ENCODE assay signal across 10 cellular contexts in genomic region chr17:49647256-49647585, GRCh38. TPM values are rescaled to one million over a fixed set of nuclear protein-coding genes. Genes with fewer than 3 reads are reported as not detected.
DNase-seq lines count a peak whose midpoint lies in the region; ATAC-seq and TF ChIP-seq lines count a peak whose summit lies in the region.
"Had no signal": no experiment of that assay in that cellular context is flagged by ENCODE, and none has a peak within 500 bp of the region (broad histone marks: within the 10 kb centered on the region; RNA-seq: fewer than 3 reads in every experiment).

No MANE protein-coding gene starts in this region.

- H3K27me3 ChIP-seq in SJSA1 (replicated peaks) (no peaks in the 10 kb centered on the region), gastroesophageal sphincter (no peaks in the 10 kb centered on the region)
- H3K27me3 ChIP-seq: dorsolateral prefrontal cortex, Peyer's patch had no signal

- H3K27ac ChIP-seq in SJSA1 (peak overlapping the region; percentile 81), gastroesophageal sphincter (peak overlapping the region; percentile 84 to 100 (median 90))

- no peak for TF ChIP-seq EP300 in gastroesophageal sphincter (IDR thresholded peaks at IDR 0.05)

- ATAC-seq in gastroesophageal sphincter, result peak; percentile 31
- ATAC-seq in stimulated activated effector memory CD8-positive, alpha-beta T cell treated with anti-CD3 and anti-CD28 coated beads, Interleukin-12 subunit alpha, Interleukin-12 subunit beta, amount 100 ng/mL, for 72 hours, result peak; percentile 34
- ATAC-seq in GM19395 (IDR thresholded peaks at IDR 0.05; ENCODE audit: unreplicated experiment), result no peak
- ATAC-seq in HG03097 (IDR thresholded peaks at IDR 0.05; ENCODE audit: low FRiP score, unreplicated experiment), result no peak

- H3K4me3 Mint-ChIP-seq in stimulated activated effector memory CD8-positive, alpha-beta T cell treated with anti-CD3 and anti-CD28 coated beads, Interleukin-12 subunit alpha, Interleukin-12 subunit beta, amount 100 ng/mL, for 72 hours, result peak overlapping the region; percentile 43

- H3K4me1 ChIP-seq in SJSA1 (replicated peaks) (peaks cover 49% of the 10 kb centered on the region), gastroesophageal sphincter (peaks cover 5 to 94% (median 6%) of the 10 kb centered on the region in 3 donors)

- TF ChIP-seq CTCF in gastroesophageal sphincter (IDR thresholded peaks at IDR 0.05), result no peak

- H3K9me3 ChIP-seq in SJSA1 (replicated peaks) (no peaks in the 10 kb centered on the region), gastroesophageal sphincter (no peaks in the 10 kb centered on the region)
- H3K9me3 ChIP-seq: Peyer's patch had no signal

- H3K4me3 ChIP-seq in SJSA1 (peak overlapping the region; percentile 23), gastroesophageal sphincter (peak overlapping the region in 1 of 2 donors; percentile 47)
- H3K4me3 ChIP-seq: dorsolateral prefrontal cortex, Peyer's patch had no signal

- no peak for TF ChIP-seq POLR2A in gastroesophageal sphincter (IDR thresholded peaks at IDR 0.05)

- peaks cover 46% of the 10 kb centered on the region for H3K4me1 Mint-ChIP-seq in stimulated activated effector memory CD8-positive, alpha-beta T cell treated with anti-CD3 and anti-CD28 coated beads, Interleukin-12 subunit alpha, Interleukin-12 subunit beta, amount 100 ng/mL, for 72 hours

- H3K36me3 ChIP-seq in SJSA1, result peaks cover 4% of the 10 kb centered on the region; the same call in 1 of the 2 replicates
- H3K36me3 ChIP-seq in gastroesophageal sphincter, result no peaks in the 10 kb centered on the region
- H3K36me3 ChIP-seq: Peyer's patch had no signal

- CTCF ChIA-PET in HEK293T (lab: Yijun Ruan, JAX), result interaction anchor here (0.6 to 2.1 kb wide), 2 partner anchors 9 to 287 kb away, joined by 3 to 8 read pairs; no protein-coding TSS in a partner anchor

- DNase-seq in HEK293T (ENCODE audit: extremely low spot score), result no peak
- no peak for DNase-seq in SJSA1 (ENCODE audit: low read depth in 1 of 2, low spot score in 2 of 2)
- no peak for DNase-seq in stimulated activated effector memory CD8-positive, alpha-beta T cell treated with anti-CD3 and anti-CD28 coated beads, Interleukin-12 subunit alpha, Interleukin-12 subunit beta, amount 100 ng/mL, for 72 hours (ENCODE audit: low spot score in 2 of 2)
- no peak for DNase-seq in NCI-H2081 treated with DMSO at 0.1 percent for 48 hours (lab: John Stamatoyannopoulos, UW)
- DNase-seq: dorsolateral prefrontal cortex, midbrain, Peyer's patch had no signal

- H3K9me3 Mint-ChIP-seq in stimulated activated effector memory CD8-positive, alpha-beta T cell treated with anti-CD3 and anti-CD28 coated beads, Interleukin-12 subunit alpha, Interleukin-12 subunit beta, amount 100 ng/mL, for 72 hours, result no peaks in the 10 kb centered on the region

- peak overlapping the region; percentile 26 for H3K27ac Mint-ChIP-seq in stimulated activated effector memory CD8-positive, alpha-beta T cell treated with anti-CD3 and anti-CD28 coated beads, Interleukin-12 subunit alpha, Interleukin-12 subunit beta, amount 100 ng/mL, for 72 hours

- H3K36me3 Mint-ChIP-seq in stimulated activated effector memory CD8-positive, alpha-beta T cell treated with anti-CD3 and anti-CD28 coated beads, Interleukin-12 subunit alpha, Interleukin-12 subunit beta, amount 100 ng/mL, for 72 hours, result peaks cover 13% of the 10 kb centered on the region

- POLR2A ChIA-PET in HEK293T (lab: Yijun Ruan, JAX), result interaction anchor here (2.4 kb wide), 1 partner anchor 30 kb away, joined by 15 read pairs; the partner anchor contains the start of gene SPOP

- 52 to 71% methylated on average over 8 of the region's 8 CpGs for WGBS in gastroesophageal sphincter (ENCODE audit: low coverage in 1 of 2), 2 donors

TF ChIP-seq in HEK293T, 16 proteins besides CTCF, POLR2A, EP300 and RAD21:
- TF ChIP-seq L3MBTL2 (conservative IDR thresholded peaks at IDR 0.05) (no peak), PKNOX1 (IDR thresholded peaks at IDR 0.05) (no peak), ZNF384 (IDR thresholded peaks at IDR 0.05) (peak; percentile 61; the same call in 1 of the 2 replicates)
TF ChIP-seq in HEK293T: peak in this region for 1.

RNA-seq across cellular contexts. Expression of gene SPOP, which starts 30.7 kb away (rescaled TPM):
- total RNA-seq in SJSA1 (2014; rRNA removed; shearing (Covaris generic)), result 61.0 and 73.0 TPM in 2 replicates
- total RNA-seq in gastroesophageal sphincter, result 100 to 1,000 TPM; 159 to 268 (median 176) TPM

Comparison
In these comparisons a context has a peak if more than half of its experiments do, and no peak if none do; other contexts are left out.
1. ATAC-seq: peak in gastroesophageal sphincter (single experiment) and stimulated activated effector memory CD8-positive, alpha-beta T cell treated with anti-CD3 and anti-CD28 coated beads, Interleukin-12 subunit alpha, Interleukin-12 subunit beta, amount 100 ng/mL, for 72 hours (single experiment); none in GM19395 (single experiment) and HG03097 (single experiment).